8 cellular contexts compared by ENCODE assay signal in genomic region chr13:113209880-113210421, GRCh38. TPM values are rescaled to one million over a fixed set of nuclear protein-coding genes. Genes with fewer than 3 reads are reported as not detected.
DNase-seq lines count a peak whose midpoint lies in the region; ATAC-seq, FAIRE-seq and TF ChIP-seq lines count a peak whose summit lies in the region.

No MANE protein-coding gene starts in this region.

- H3K4me3 ChIP-seq in AG04449 (ENCODE audit: low read depth, low read length) (peak overlapping the region; percentile 76), endothelial cell of umbilical vein (replicated peaks in 1 of 3; ENCODE audit: insufficient read depth in 1 of 3, low read depth in 1 of 3, low read length in 3 of 3) (peak overlapping the region; percentile 73 to 92 (median 91)), mucosa of stomach (ENCODE audit: low read length) (peak overlapping the region; percentile 68)

- CTCF ChIA-PET in AG04449 (lab: Yijun Ruan, JAX): interaction anchor here (1.2 to 1.4 kb wide), 5 partner anchors 9 to 175 kb away, joined by 3 to 7 read pairs (median 4); no protein-coding TSS in a partner anchor
- CTCF ChIA-PET in endothelial cell of umbilical vein (lab: Charles Lee): interaction anchor here (1.0 to 1.8 kb wide), 4 partner anchors 23 to 175 kb away, joined by 3 to 4 read pairs (median 3); no protein-coding TSS in a partner anchor

- no TSS peak for BruUV-seq in endothelial cell of umbilical vein (replicated peaks; lab: Mats Ljungman, UMichigan)

- peak overlapping the region; percentile 69 for H3K27ac ChIP-seq in endothelial cell of umbilical vein (ENCODE audit: insufficient read depth, low read depth, low read length)

- peak overlapping the region; percentile 91 for H3K4me2 ChIP-seq in endothelial cell of umbilical vein (ENCODE audit: insufficient read depth, low read length)

- H2AFZ ChIP-seq in endothelial cell of umbilical vein (ENCODE audit: low read depth, low read length): peak overlapping the region; percentile 39

- TF ChIP-seq CTCF in AG04449 (IDR thresholded peaks at IDR 0.05; ENCODE audit: insufficient read depth, low read length, missing control alignments): no peak
- TF ChIP-seq CTCF in endothelial cell of umbilical vein (IDR thresholded peaks at IDR 0.05; ENCODE audit: extremely low read depth in 1 of 2, insufficient read depth in 1 of 2, low read depth in 1 of 2, low read length in 2 of 2): no peak

- DNase-seq in AG04449 (ENCODE audit: low read depth, low spot score): no peak
- DNase-seq in NCI-H774 (lab: John Stamatoyannopoulos, UW): peak; percentile 81
- DNase-seq in activated CD8-positive, alpha-beta memory T cell treated with anti-CD3 and anti-CD28 coated beads for 48 hours (ENCODE audit: low read depth in 2 of 3, low spot score in 2 of 3): peak; percentile 22 to 51 (median 40)
- peak; percentile 58 for DNase-seq in endothelial cell of umbilical vein (ENCODE audit: low read depth, low spot score)
- peak; percentile 32 to 47 for DNase-seq in stimulated activated CD8-positive, alpha-beta memory T cell treated with anti-CD3 and anti-CD28 coated beads, Interleukin-7, amount 100 ng/mL, for 48 hours (ENCODE audit: extremely low read depth in 1 of 2, low read depth in 1 of 2)

- H3K4me1 ChIP-seq in endothelial cell of umbilical vein (ENCODE audit: control insufficient read depth, extremely low read depth, insufficient read depth, low read length): peaks cover 19% of the 10 kb centered on the region
- peaks cover 23% of the 10 kb centered on the region for H3K4me1 ChIP-seq in mucosa of stomach (ENCODE audit: control insufficient read depth, insufficient read depth, low read length)

- peak; percentile 29 for ATAC-seq in GM18858 (IDR thresholded peaks at IDR 0.05; ENCODE audit: unreplicated experiment)
- ATAC-seq in HG03095 (IDR thresholded peaks at IDR 0.05; ENCODE audit: unreplicated experiment): peak; percentile 32

- dilution Hi-C loops in endothelial cell of umbilical vein (cut with MboI; ENCODE audit: extremely low pct_ligation_motif_present, low sequenced_read_pairs): no loop called here

- intact Hi-C loops in endothelial cell of umbilical vein (cut with micrococcal nuclease): loop anchor here (1.0 to 5.0 kb wide), 4 partner anchors 23 to 268 kb away; no protein-coding TSS in a partner anchor

- H3K27me3 ChIP-seq in endothelial cell of umbilical vein (ENCODE audit: control insufficient read depth in 2 of 2, insufficient read depth in 2 of 2, low read length in 2 of 2) (no peaks in the 10 kb centered on the region), mucosa of stomach (ENCODE audit: control insufficient read depth, insufficient read depth, low read length) (no peaks in the 10 kb centered on the region)

- H3K9me3 ChIP-seq in endothelial cell of umbilical vein (replicated peaks; ENCODE audit: control insufficient read depth, insufficient read depth, low read length) (no peaks in the 10 kb centered on the region), mucosa of stomach (ENCODE audit: control insufficient read depth, low read length) (no peaks in the 10 kb centered on the region)

- H4K20me1 ChIP-seq in endothelial cell of umbilical vein (replicated peaks; ENCODE audit: control insufficient read depth, extremely low read depth, insufficient read depth, low read length): peaks cover 2% of the 10 kb centered on the region

- POLR2A ChIA-PET in AG04449 (lab: Yijun Ruan, JAX): interaction anchor here (0.7 to 1.1 kb wide), 2 partner anchors 23 to 57 kb away, joined by 3 to 5 read pairs; no protein-coding TSS in a partner anchor
- POLR2A ChIA-PET in endothelial cell of umbilical vein (lab: Charles Lee): interaction anchor here (1.8 kb wide), 1 partner anchor 18 kb away, joined by 3 read pairs; no protein-coding TSS in a partner anchor

- H3K36me3 ChIP-seq in endothelial cell of umbilical vein (ENCODE audit: control insufficient read depth in 2 of 2, extremely low read depth in 1 of 2, insufficient read depth in 2 of 2, low read length in 2 of 2) (peaks cover 0 to 2% of the 10 kb centered on the region in 2 experiments), mucosa of stomach (ENCODE audit: control insufficient read depth, insufficient read depth, low read length) (no peaks in the 10 kb centered on the region)

- TF ChIP-seq POLR2A in endothelial cell of umbilical vein (IDR thresholded peaks at IDR 0.05; ENCODE audit: low read depth, low read length): no peak

- no peaks in the 10 kb centered on the region for H3K9me1 ChIP-seq in endothelial cell of umbilical vein (replicated peaks; ENCODE audit: control insufficient read depth, extremely low read depth, insufficient read depth, low read length)

- H3K9ac ChIP-seq in endothelial cell of umbilical vein (replicated peaks; ENCODE audit: extremely low read depth, insufficient read depth, low read length) (peak overlapping the region; percentile 98), mucosa of stomach (ENCODE audit: low read length) (peak overlapping the region; percentile 61)

- FAIRE-seq in endothelial cell of umbilical vein (lab: Jason Lieb, UNC): peak; percentile 75

- H3K79me2 ChIP-seq in endothelial cell of umbilical vein (ENCODE audit: control insufficient read depth, insufficient read depth, low read length): peaks cover 87% of the 10 kb centered on the region

TF ChIP-seq in endothelial cell of umbilical vein, 7 proteins besides CTCF, POLR2A, EP300 and RAD21:
- TF ChIP-seq GATA2 (IDR thresholded peaks at IDR 0.05; ENCODE audit: insufficient read depth, insufficient read length, low read depth, low read length) (no peak), POLR2AphosphoS5 (IDR thresholded peaks at IDR 0.05; ENCODE audit: insufficient read depth, low read depth, low read length) (no peak), FOS (IDR thresholded peaks at IDR 0.05; ENCODE audit: borderline replicate concordance, insufficient read depth, low read length) (no peak), EZH2 (IDR thresholded peaks at IDR 0.05; ENCODE audit: borderline replicate concordance, low read depth, low read length, severe bottlenecking) (no peak), MAX (IDR thresholded peaks at IDR 0.05; ENCODE audit: insufficient read depth, insufficient read length) (peak; percentile 81), JUN (IDR thresholded peaks at IDR 0.05; ENCODE audit: borderline replicate concordance, insufficient read depth, insufficient read length, low read depth) (no peak), MYC (IDR thresholded peaks at IDR 0.05; ENCODE audit: low read depth, low read length) (peak; percentile 9)

RNA-seq across cellular contexts. Expression of gene CUL4A, which starts 0.5 kb away (rescaled TPM):
- total RNA-seq in endothelial cell of umbilical vein: 73.8 and 80.0 TPM in 2 replicates
- polyA plus RNA-seq in endothelial cell of umbilical vein: 34.9 and 37.9 TPM in 2 replicates
- polyA plus RNA-seq in endothelial cell of umbilical vein (2011; cell fraction: cytosol; rRNA removed): 39.3 and 41.4 TPM in 2 replicates
- polyA plus RNA-seq in endothelial cell of umbilical vein (2011; cell fraction: nucleus; rRNA removed): 102 and 103 TPM in 2 replicates
- polyA plus RNA-seq in endothelial cell of umbilical vein (2012): 57.9 and 68.3 TPM in 2 replicates
- polyA minus RNA-seq in endothelial cell of umbilical vein: 74.7 and 77.5 TPM in 2 replicates
- polyA minus RNA-seq in endothelial cell of umbilical vein (2011; cell fraction: cytosol; rRNA and poly(A)+ RNA removed): 67.3 TPM
- polyA minus RNA-seq in endothelial cell of umbilical vein (2011; cell fraction: nucleus; rRNA and poly(A)+ RNA removed): 70.0 and 78.6 TPM in 2 replicates

RNA-seq across cellular contexts. Expression of gene PCID2, which starts 1.5 kb away (rescaled TPM):
- total RNA-seq in endothelial cell of umbilical vein: 48.5 and 55.6 TPM in 2 replicates
- polyA plus RNA-seq in endothelial cell of umbilical vein: 43.2 and 52.1 TPM in 2 replicates
- 53.9 and 60.0 TPM in 2 replicates for polyA plus RNA-seq in endothelial cell of umbilical vein (2011; cell fraction: cytosol; rRNA removed)
- polyA plus RNA-seq in endothelial cell of umbilical vein (2011; cell fraction: nucleus; rRNA removed): 119 and 141 TPM in 2 replicates
- polyA plus RNA-seq in endothelial cell of umbilical vein (2012): 54.6 and 60.3 TPM in 2 replicates
- polyA minus RNA-seq in endothelial cell of umbilical vein: 72.1 and 72.5 TPM in 2 replicates
- 59.6 TPM for polyA minus RNA-seq in endothelial cell of umbilical vein (2011; cell fraction: cytosol; rRNA and poly(A)+ RNA removed)
- 49.8 and 68.3 TPM in 2 replicates for polyA minus RNA-seq in endothelial cell of umbilical vein (2011; cell fraction: nucleus; rRNA and poly(A)+ RNA removed)

RNA-seq across cellular contexts. Expression of gene PROZ, which starts 51.5 kb away (rescaled TPM):
- not detected in 2 replicates for total RNA-seq in endothelial cell of umbilical vein
- polyA plus RNA-seq in endothelial cell of umbilical vein: not detected in 2 replicates
- not detected in 2 replicates for polyA plus RNA-seq in endothelial cell of umbilical vein (2011; cell fraction: cytosol; rRNA removed)
- not detected in 2 replicates for polyA plus RNA-seq in endothelial cell of umbilical vein (2011; cell fraction: nucleus; rRNA removed)
- not detected in 2 replicates for polyA plus RNA-seq in endothelial cell of umbilical vein (2012)
- not detected in 2 replicates for polyA minus RNA-seq in endothelial cell of umbilical vein
- polyA minus RNA-seq in endothelial cell of umbilical vein (2011; cell fraction: cytosol; rRNA and poly(A)+ RNA removed): not detected
- polyA minus RNA-seq in endothelial cell of umbilical vein (2011; cell fraction: nucleus; rRNA and poly(A)+ RNA removed): not detected in 2 replicates
